ENCODE assay signal across 1 cellular context in genomic region chr9:113373676-113374392, GRCh38.
TF ChIP-seq lines count a peak whose summit lies in the region.

No MANE protein-coding gene starts in this region.

TF ChIP-seq in HepG2, 621 proteins besides CTCF, POLR2A, EP300 and RAD21:
- no peak for TF ChIP-seq ZNF101 (CRISPR knock-in tag; IDR thresholded peaks at IDR 0.05; ENCODE audit: borderline replicate concordance, low read depth)
- TF ChIP-seq ZNF768 (CRISPR knock-in tag; IDR thresholded peaks at IDR 0.05), result no peak
- no peak for TF ChIP-seq ZEB1 (IDR thresholded peaks at IDR 0.05; ENCODE audit: insufficient replicate concordance, low read depth)
- TF ChIP-seq ZNF567 (CRISPR knock-in tag; IDR thresholded peaks at IDR 0.05; ENCODE audit: borderline replicate concordance), result no peak
- TF ChIP-seq PRDM10 (CRISPR knock-in tag; IDR thresholded peaks at IDR 0.05; ENCODE audit: low read depth), result no peak
- peak; percentile 45 for TF ChIP-seq ZNF687 (CRISPR knock-in tag; IDR thresholded peaks at IDR 0.05)
- TF ChIP-seq MLXIP (CRISPR knock-in tag; IDR thresholded peaks at IDR 0.05; ENCODE audit: borderline replicate concordance), result no peak
- peak; percentile 41; the same call in 1 of the 2 replicates for TF ChIP-seq ZBTB38 (CRISPR knock-in tag; IDR thresholded peaks at IDR 0.05)
- TF ChIP-seq NFYC (CRISPR knock-in tag; IDR thresholded peaks at IDR 0.05), result no peak
- TF ChIP-seq ZFP62 (CRISPR knock-in tag; IDR thresholded peaks at IDR 0.05), result no peak
- no peak for TF ChIP-seq MAFF (IDR thresholded peaks at IDR 0.05; ENCODE audit: low read depth, low read length)
- TF ChIP-seq AGO2 (optimal IDR thresholded peaks at IDR 0.05; ENCODE audit: low read depth, low read length), result peak; percentile 55
- TF ChIP-seq THAP11 (CRISPR knock-in tag; IDR thresholded peaks at IDR 0.05), result no peak
- TF ChIP-seq HNF1A (IDR thresholded peaks at IDR 0.05; ENCODE audit: low read depth), result no peak
- TF ChIP-seq HNF1A (CRISPR knock-in tag; IDR thresholded peaks at IDR 0.05; ENCODE audit: borderline replicate concordance), result no peak
